Comparison of ENCODE assay signal across 12 cellular contexts in genomic region chr1:92883297-92883696, GRCh38. TPM values are rescaled to one million over a fixed set of nuclear protein-coding genes. Genes with fewer than 3 reads are reported as not detected.
A peak's percentile ranks its signal among the peaks of the same experiment; 100 is the strongest.
DNase-seq lines count a peak whose midpoint lies in the region; TF ChIP-seq lines count a peak whose summit lies in the region.
"Had no signal": no experiment of that assay in that cellular context is flagged by ENCODE, and none has a peak within 500 bp of the region (broad histone marks: within the 10 kb centered on the region; RNA-seq: fewer than 3 reads in every experiment).

No MANE protein-coding gene starts in this region.

- H3K79me2 ChIP-seq in OCI-LY7 (ENCODE audit: insufficient read depth, low read depth, low read length): peaks cover 97% of the 10 kb centered on the region

- H3K27me3 ChIP-seq in dorsolateral prefrontal cortex (no peaks in the 10 kb centered on the region), thymus (ENCODE audit: control insufficient read depth, insufficient read depth) (no peaks in the 10 kb centered on the region)
- H3K27me3 ChIP-seq: SJCRH30 had no signal

- H3K4me1 ChIP-seq in OCI-LY7 (ENCODE audit: insufficient read depth, low read length, poor library complexity, severe bottlenecking) (peaks cover 55% of the 10 kb centered on the region), thymus (ENCODE audit: control insufficient read depth, insufficient read depth, low read length) (peaks cover 25% of the 10 kb centered on the region)
- H3K4me1 ChIP-seq: SJCRH30 had no signal

- no TSS peak for BruUV-seq in OCI-LY7 (replicated peaks; lab: Mats Ljungman, UMichigan)

- H3K36me3 Mint-ChIP-seq in activated naive CD4-positive, alpha-beta T cell treated with anti-CD3 and anti-CD28 coated beads, Interleukin-2, amount 10 ng/mL, durations not matched to agents 7 days and 5 days: peaks cover 8% of the 10 kb centered on the region

- peaks cover 32% of the 10 kb centered on the region for H3K4me1 Mint-ChIP-seq in activated naive CD4-positive, alpha-beta T cell treated with anti-CD3 and anti-CD28 coated beads, Interleukin-2, amount 10 ng/mL, durations not matched to agents 7 days and 5 days

- H3K4me3 Mint-ChIP-seq in activated naive CD4-positive, alpha-beta T cell treated with anti-CD3 and anti-CD28 coated beads, Interleukin-2, amount 10 ng/mL, durations not matched to agents 7 days and 5 days: no peak overlapping the region

- H3K9me2 ChIP-seq in OCI-LY7 (ENCODE audit: insufficient read depth, low read length): no peaks in the 10 kb centered on the region

- H3K9me3 Mint-ChIP-seq in activated naive CD4-positive, alpha-beta T cell treated with anti-CD3 and anti-CD28 coated beads, Interleukin-2, amount 10 ng/mL, durations not matched to agents 7 days and 5 days: peaks cover 3% of the 10 kb centered on the region

- H4K20me1 ChIP-seq in OCI-LY7 (ENCODE audit: insufficient read depth, low read length): no peaks in the 10 kb centered on the region

- H3K27ac Mint-ChIP-seq in activated naive CD4-positive, alpha-beta T cell treated with anti-CD3 and anti-CD28 coated beads, Interleukin-2, amount 10 ng/mL, durations not matched to agents 7 days and 5 days: peak overlapping the region; percentile 67

- H3K9me3 ChIP-seq in OCI-LY7 (ENCODE audit: low read length) (peaks cover 5% of the 10 kb centered on the region; the same call in 1 of the 2 replicates), thymus (ENCODE audit: control insufficient read depth) (no peaks in the 10 kb centered on the region)
- H3K9me3 ChIP-seq: SJCRH30 had no signal

- no peak overlapping the region for H2AFZ ChIP-seq in OCI-LY7 (ENCODE audit: low read length)

- no peaks in the 10 kb centered on the region for H3K27me3 Mint-ChIP-seq in activated naive CD4-positive, alpha-beta T cell treated with anti-CD3 and anti-CD28 coated beads, Interleukin-2, amount 10 ng/mL, durations not matched to agents 7 days and 5 days

- H3K4me2 ChIP-seq in OCI-LY7 (ENCODE audit: low read length): peak overlapping the region; percentile 57

- DNase-seq in activated naive CD4-positive, alpha-beta T cell treated with anti-CD3 and anti-CD28 coated beads, Interleukin-2, amount 10 ng/mL, durations not matched to agents 7 days and 5 days: no peak
- DNase-seq in activated naive CD4-positive, alpha-beta T cell treated with anti-CD3 and anti-CD28 coated beads, Interleukin-2, amount 50 U/mL, for 16 hours: no peak
- DNase-seq in OCI-LY7 (ENCODE audit: low spot score) (no peak), dorsolateral prefrontal cortex (no peak), NCI-H1092 (lab: John Stamatoyannopoulos, UW) (no peak), SW480 (ENCODE audit: low spot score) (no peak), DMS153 (lab: John Stamatoyannopoulos, UW) (no peak)
- DNase-seq: foreskin fibroblast, Karpas-422, NCI-H345, SJCRH30 had no signal

- H3K27ac ChIP-seq in OCI-LY7 (ENCODE audit: low read depth, low read length, poor library complexity, severe bottlenecking): peak overlapping the region; percentile 61
- peak overlapping the region in 31 of 59 donors; percentile 3 to 65 (median 35) for H3K27ac ChIP-seq in dorsolateral prefrontal cortex
- peak overlapping the region; percentile 82 for H3K27ac ChIP-seq in thymus (ENCODE audit: low read depth)
- H3K27ac ChIP-seq: SJCRH30 had no signal

- peaks cover 11% of the 10 kb centered on the region for H3K36me3 ChIP-seq in OCI-LY7 (ENCODE audit: insufficient read depth, low read length)
- H3K36me3 ChIP-seq in thymus (ENCODE audit: control insufficient read depth, insufficient read depth): no peaks in the 10 kb centered on the region
- H3K36me3 ChIP-seq: SJCRH30 had no signal

- intact Hi-C loops in OCI-LY7 (cut with micrococcal nuclease; ENCODE audit: unreplicated experiment) (no loop called here), dorsolateral prefrontal cortex (cut with DNase I) (no loop called here)

- POLR2A ChIA-PET in OCI-LY7 (lab: Charles Lee): interaction anchor here (0.6 to 1.6 kb wide), 10 partner anchors 9 to 98 kb away, joined by 3 to 5 read pairs (median 3); no protein-coding TSS in a partner anchor

- CTCF ChIA-PET in activated naive CD4-positive, alpha-beta T cell treated with anti-CD3 and anti-CD28 coated beads, Interleukin-2, amount 10 ng/mL, durations not matched to agents 7 days and 5 days (lab: Charles Lee): interaction anchor here (1.3 to 1.5 kb wide), 2 partner anchors 24 to 68 kb away, joined by 3 read pairs; no protein-coding TSS in a partner anchor
- CTCF ChIA-PET in OCI-LY7 (lab: Charles Lee; ENCODE audit: unreplicated experiment): no interaction called here

- H3K4me3 ChIP-seq in OCI-LY7 (ENCODE audit: low read depth, low read length, poor library complexity, severe bottlenecking): peak overlapping the region; percentile 11
- H3K4me3 ChIP-seq in dorsolateral prefrontal cortex: no peak overlapping the region
- no peak overlapping the region for H3K4me3 ChIP-seq in thymus (ENCODE audit: low read length)
- H3K4me3 ChIP-seq: SJCRH30 had no signal

- no peak for TF ChIP-seq CTCF in OCI-LY7 (conservative IDR thresholded peaks at IDR 0.05; ENCODE audit: low read length)
- no peak for TF ChIP-seq CTCF in dorsolateral prefrontal cortex (IDR thresholded peaks at IDR 0.05 in 54 of 56, conservative IDR thresholded peaks at IDR 0.05 in 2 of 56; ENCODE audit: low read depth in 1 of 56, partially characterized antibody in 56 of 56)

RNA-seq across cellular contexts. Expression of gene RPL5, which starts 51.5 kb away (rescaled TPM):
- 1,862 and 2,614 TPM in 2 replicates for total RNA-seq in OCI-LY7 (2014; rRNA removed; shearing (Covaris generic))
- total RNA-seq in OCI-LY7 (2022) (1,651 and 1,677 TPM in 2 replicates), dorsolateral prefrontal cortex (100 to 1,000 TPM; 222 to 435 (median 286) TPM)
- polyA plus RNA-seq in thymus: 2,759 TPM
